In genomic region chr6:28553986-28554881, GRCh38 we compare ENCODE assay signal across 1 cellular context.
TF ChIP-seq lines count a peak whose summit lies in the region.

No MANE protein-coding gene starts in this region.

TF ChIP-seq in IMR-90, 13 proteins besides CTCF, POLR2A, EP300 and RAD21:
- TF ChIP-seq ELK1 (IDR thresholded peaks at IDR 0.05; ENCODE audit: borderline replicate concordance, low read depth, low read length): no peak
- no peak for TF ChIP-seq FOS (IDR thresholded peaks at IDR 0.05; ENCODE audit: low read depth, low read length)
- no peak for TF ChIP-seq NFE2L2 (IDR thresholded peaks at IDR 0.05; ENCODE audit: low read depth, low read length)
- TF ChIP-seq MXI1 (IDR thresholded peaks at IDR 0.05; ENCODE audit: borderline replicate concordance, low read depth, low read length): no peak
- no peak for TF ChIP-seq MAFK (IDR thresholded peaks at IDR 0.05; ENCODE audit: low read depth, low read length)
- no peak for TF ChIP-seq CEBPB (IDR thresholded peaks at IDR 0.05; ENCODE audit: low read depth, low read length)
- no peak for TF ChIP-seq CHD1 (IDR thresholded peaks at IDR 0.05; ENCODE audit: low read depth, low read length)
- no peak for TF ChIP-seq RFX5 (IDR thresholded peaks at IDR 0.05; ENCODE audit: low read depth, low read length)
